ENCODE assay signal across 7 cellular contexts in genomic region chr19:42217522-42218442, GRCh38. TPM values are rescaled to one million over a fixed set of nuclear protein-coding genes. Genes with fewer than 3 reads are reported as not detected.
DNase-seq lines count a peak whose midpoint lies in the region; ATAC-seq, FAIRE-seq and TF ChIP-seq lines count a peak whose summit lies in the region.

Gene DEDD2, minus strand, starts transcription at chr19:42217677. Its CDS starts 670 bp downstream, at chr19:42217007.

- peak; percentile 95 for DNase-seq in GM18507 (ENCODE audit: extremely low spot score, insufficient read length, low read depth)
- peak; percentile 95 to 96 for DNase-seq in NCI-H2081 (lab: John Stamatoyannopoulos, UW)
- DNase-seq in T1000 (lab: John Stamatoyannopoulos, UW) = peak; percentile 97
- peak; percentile 99 for DNase-seq in astrocyte of the hippocampus (ENCODE audit: low read depth, low spot score)
- peak; percentile 97 for DNase-seq in hepatocyte (ENCODE audit: low spot score)
- peak; percentile 89 for DNase-seq in retinal pigment epithelial cell (ENCODE audit: low read depth)

- TF ChIP-seq CTCF in hepatocyte (IDR thresholded peaks at IDR 0.05; ENCODE audit: poor library complexity) = no peak
- no peak for TF ChIP-seq CTCF in retinal pigment epithelial cell (conservative IDR thresholded peaks at IDR 0.05; ENCODE audit: low read depth, low read length)

- peak within 1 kb of the TSS; percentile 93 for H3K4me2 ChIP-seq in hepatocyte

- peaks cover 40% of the 10 kb centered on the region for H4K20me1 ChIP-seq in hepatocyte (ENCODE audit: insufficient read depth, poor library complexity, severe bottlenecking)

- peak within 1 kb of the TSS; percentile 3 for H2AFZ ChIP-seq in hepatocyte

- no peaks in the 10 kb centered on the region for H3K36me3 ChIP-seq in hepatocyte (replicated peaks; ENCODE audit: insufficient read depth, low read depth)

- no peaks in the 10 kb centered on the region for H3K27me3 ChIP-seq in hepatocyte

- peaks cover 83% of the 10 kb centered on the region for H3K79me2 ChIP-seq in hepatocyte

- ATAC-seq in HG03025 (IDR thresholded peaks at IDR 0.05; ENCODE audit: low FRiP score, unreplicated experiment) = peak; percentile 60

- whole genome bisulfite sequencing in hepatocyte (ENCODE audit: low lambda C conversion rate, missing lambda C conversion rate) = 20% methylated on average over 56 of the region's 56 CpGs

- H3K9me2 ChIP-seq in hepatocyte (replicated peaks; ENCODE audit: insufficient read depth) = no peaks in the 10 kb centered on the region

- H3K4me3 ChIP-seq in hepatocyte = peak within 1 kb of the TSS; percentile 56
- H3K4me3 ChIP-seq in retinal pigment epithelial cell (ENCODE audit: low read length) = peak within 1 kb of the TSS; percentile 93

- H3K4me1 ChIP-seq in hepatocyte (ENCODE audit: insufficient read depth) = peaks cover 24% of the 10 kb centered on the region

- peak within 1 kb of the TSS; percentile 93 for H3K27ac ChIP-seq in hepatocyte

- H3K9me3 ChIP-seq in hepatocyte (ENCODE audit: low read depth) = no peaks in the 10 kb centered on the region

- FAIRE-seq in GM18507 (lab: Jason Lieb, UNC) = peak; percentile 99

RNA-seq across cellular contexts. Expression of gene DEDD2, which starts in this region (rescaled TPM):
- total RNA-seq in hepatocyte = 34.2 and 38.6 TPM in 2 replicates
- polyA plus RNA-seq in hepatocyte = 37.8 and 38.6 TPM in 2 replicates

Comparison
In these comparisons a context has a peak if more than half of its experiments do, and no peak if none do; other contexts are left out.
1. Peak in every context shown above with its lines: DNase-seq, ATAC-seq, H3K4me3 ChIP-seq and H3K27ac ChIP-seq.